28 cellular contexts compared by ENCODE assay signal in the genomic region with DNA sequence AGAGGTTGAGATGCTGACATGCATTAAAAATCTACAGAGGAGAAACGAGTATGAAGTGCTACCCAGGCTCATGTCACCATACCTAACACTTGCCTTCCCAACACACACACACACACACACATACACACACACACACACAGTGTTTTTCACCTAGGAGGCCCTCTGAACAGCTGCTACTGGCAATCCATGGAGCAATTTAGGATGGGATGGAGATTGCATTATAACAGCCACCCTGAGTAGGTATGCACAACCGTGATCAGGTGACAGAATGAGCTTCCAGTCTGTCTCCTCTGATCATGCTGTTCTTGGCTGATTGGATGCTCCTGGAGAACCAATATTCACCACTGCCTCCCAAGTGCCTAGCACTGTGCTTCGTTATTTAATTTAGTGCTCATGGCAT.
"Had no signal": no experiment of that assay in that cellular context is flagged by ENCODE, and none has a peak within 500 bp of the region (broad histone marks: within the 10 kb centered on the region; RNA-seq: fewer than 3 reads in every experiment).

No MANE protein-coding gene starts in this region.

- H3K27me3 Mint-ChIP-seq: activated CD4-positive, alpha-beta memory T cell treated with anti-CD3 and anti-CD28 coated beads, Interleukin-2, amount 10 ng/mL, durations not matched to agents 7 days and 5 days; activated CD4-positive, alpha-beta T cell treated with anti-CD3 and anti-CD28 coated beads, Interleukin-2, amount 10 ng/mL, durations not matched to agents 7 days and 5 days; activated naive CD4-positive, alpha-beta T cell treated with anti-CD3 and anti-CD28 coated beads, Interleukin-2, amount 10 ng/mL, durations not matched to agents 7 days and 5 days; activated naive CD8-positive, alpha-beta T cell treated with anti-CD3 and anti-CD28 coated beads, Interleukin-2, amount 10 ng/mL, durations not matched to agents 7 days and 5 days; activated T-cell treated with anti-CD3 and anti-CD28 coated beads, Interleukin-2, amount 50 U/mL, for 24 hours; central memory CD8-positive, alpha-beta T cell; dendritic cell treated with granulocyte-macrophage colony-stimulating factor and Interleukin-4, amounts not matched to agents 40 ng/mL and 50 ng/mL, for 4 days had no signal

- H3K4me3 ChIP-seq: ascending aorta, coronary artery, dorsolateral prefrontal cortex had no signal

- H3K4me3 Mint-ChIP-seq: activated CD4-positive, alpha-beta memory T cell treated with anti-CD3 and anti-CD28 coated beads, Interleukin-2, amount 10 ng/mL, durations not matched to agents 7 days and 5 days; activated CD4-positive, alpha-beta T cell treated with anti-CD3 and anti-CD28 coated beads, Interleukin-2, amount 10 ng/mL, durations not matched to agents 7 days and 5 days; activated naive CD4-positive, alpha-beta T cell treated with anti-CD3 and anti-CD28 coated beads, Interleukin-2, amount 10 ng/mL, durations not matched to agents 7 days and 5 days; activated naive CD8-positive, alpha-beta T cell treated with anti-CD3 and anti-CD28 coated beads, Interleukin-2, amount 10 ng/mL, durations not matched to agents 7 days and 5 days; activated T-cell treated with anti-CD3 and anti-CD28 coated beads, Interleukin-2, amount 50 U/mL, for 24 hours; activated T-cell treated with anti-CD3 and anti-CD28 coated beads, Interleukin-2, amount 50 U/mL, for 72 hours; central memory CD8-positive, alpha-beta T cell; dendritic cell treated with granulocyte-macrophage colony-stimulating factor and Interleukin-4, amounts not matched to agents 40 ng/mL and 50 ng/mL, for 4 days; endodermal cell; WTC11 had no signal

- H3K4me1 Mint-ChIP-seq: activated CD4-positive, alpha-beta memory T cell treated with anti-CD3 and anti-CD28 coated beads, Interleukin-2, amount 10 ng/mL, durations not matched to agents 7 days and 5 days; activated CD4-positive, alpha-beta T cell treated with anti-CD3 and anti-CD28 coated beads, Interleukin-2, amount 10 ng/mL, durations not matched to agents 7 days and 5 days; activated naive CD4-positive, alpha-beta T cell treated with anti-CD3 and anti-CD28 coated beads, Interleukin-2, amount 10 ng/mL, durations not matched to agents 7 days and 5 days; activated naive CD8-positive, alpha-beta T cell treated with anti-CD3 and anti-CD28 coated beads, Interleukin-2, amount 10 ng/mL, durations not matched to agents 7 days and 5 days; central memory CD8-positive, alpha-beta T cell; WTC11 had no signal

- DNase-seq: activated CD4-positive, alpha-beta memory T cell treated with anti-CD3 and anti-CD28 coated beads, Interleukin-2, amount 10 ng/mL, durations not matched to agents 7 days and 5 days; activated CD4-positive, alpha-beta T cell treated with anti-CD3 and anti-CD28 coated beads for 1 hour; activated CD4-positive, alpha-beta T cell treated with anti-CD3 and anti-CD28 coated beads for 4 hours; activated CD4-positive, alpha-beta T cell treated with anti-CD3 and anti-CD28 coated beads, Interleukin-2, amount 10 ng/mL, durations not matched to agents 7 days and 5 days; activated CD4-positive, alpha-beta T cell treated with anti-CD3 and anti-CD28 coated beads, Interleukin-2, amount 50 U/mL, for 4 hours; activated CD8-positive, alpha-beta memory T cell treated with anti-CD3 and anti-CD28 coated beads, Interleukin-2, amount 50 U/mL, for 48 hours; activated gamma-delta T cell; activated naive CD4-positive, alpha-beta T cell; activated naive CD4-positive, alpha-beta T cell treated with anti-CD3 and anti-CD28 coated beads, Interleukin-2, amount 10 ng/mL, durations not matched to agents 7 days and 5 days; activated naive CD8-positive, alpha-beta T cell treated with anti-CD3 and anti-CD28 coated beads, Interleukin-2, amount 10 ng/mL, durations not matched to agents 7 days and 5 days; activated T-cell treated with anti-CD3 and anti-CD28 coated beads for 4 hours; activated T-cell treated with anti-CD3 and anti-CD28 coated beads, Interleukin-2, amount 50 U/mL, for 24 hours; activated T-cell treated with anti-CD3 and anti-CD28 coated beads, Interleukin-2, amount 50 U/mL, for 72 hours; brain microvascular endothelial cell; effector memory CD4-positive, alpha-beta T cell; endodermal cell; foreskin fibroblast; head of caudate nucleus; T-helper 2 cell had no signal

- H3K27me3 ChIP-seq: ascending aorta, brain microvascular endothelial cell had no signal

- H3K36me3 ChIP-seq: ascending aorta, brain microvascular endothelial cell had no signal

- H3K27ac ChIP-seq: ascending aorta, brain microvascular endothelial cell, coronary artery, dorsolateral prefrontal cortex, VCaP had no signal

- H3K4me1 ChIP-seq: ascending aorta had no signal

- H3K9me3 Mint-ChIP-seq: activated CD4-positive, alpha-beta memory T cell treated with anti-CD3 and anti-CD28 coated beads, Interleukin-2, amount 10 ng/mL, durations not matched to agents 7 days and 5 days; activated CD4-positive, alpha-beta T cell treated with anti-CD3 and anti-CD28 coated beads, Interleukin-2, amount 10 ng/mL, durations not matched to agents 7 days and 5 days; activated naive CD8-positive, alpha-beta T cell treated with anti-CD3 and anti-CD28 coated beads, Interleukin-2, amount 10 ng/mL, durations not matched to agents 7 days and 5 days; activated T-cell treated with anti-CD3 and anti-CD28 coated beads, Interleukin-2, amount 50 U/mL, for 24 hours; dendritic cell treated with granulocyte-macrophage colony-stimulating factor and Interleukin-4, amounts not matched to agents 40 ng/mL and 50 ng/mL, for 4 days; endodermal cell had no signal

- ATAC-seq: activated naive CD4-positive, alpha-beta T cell treated with anti-CD3 and anti-CD28 coated beads, Interleukin-2, amount 50 U/mL, for 72 hours; activated T-cell treated with anti-CD3 and anti-CD28 coated beads, Interleukin-2, amount 50 U/mL, for 72 hours; esophagus mucosa; WTC11 had no signal

- H3K9me3 ChIP-seq: ascending aorta had no signal

- H3K36me3 Mint-ChIP-seq: activated naive CD4-positive, alpha-beta T cell treated with anti-CD3 and anti-CD28 coated beads, Interleukin-2, amount 10 ng/mL, durations not matched to agents 7 days and 5 days; activated naive CD4-positive, alpha-beta T cell treated with anti-CD3 and anti-CD28 coated beads, Interleukin-2, amount 50 U/mL, for 72 hours; activated naive CD8-positive, alpha-beta T cell treated with anti-CD3 and anti-CD28 coated beads, Interleukin-2, amount 10 ng/mL, durations not matched to agents 7 days and 5 days; WTC11 had no signal

- H3K27ac Mint-ChIP-seq: activated CD4-positive, alpha-beta memory T cell treated with anti-CD3 and anti-CD28 coated beads, Interleukin-2, amount 10 ng/mL, durations not matched to agents 7 days and 5 days; activated CD4-positive, alpha-beta T cell treated with anti-CD3 and anti-CD28 coated beads, Interleukin-2, amount 10 ng/mL, durations not matched to agents 7 days and 5 days; activated naive CD4-positive, alpha-beta T cell treated with anti-CD3 and anti-CD28 coated beads, Interleukin-2, amount 10 ng/mL, durations not matched to agents 7 days and 5 days; activated naive CD4-positive, alpha-beta T cell treated with anti-CD3 and anti-CD28 coated beads, Interleukin-2, amount 50 U/mL, for 72 hours; activated naive CD8-positive, alpha-beta T cell treated with anti-CD3 and anti-CD28 coated beads, Interleukin-2, amount 10 ng/mL, durations not matched to agents 7 days and 5 days; activated T-cell treated with anti-CD3 and anti-CD28 coated beads, Interleukin-2, amount 50 U/mL, for 24 hours; activated T-cell treated with anti-CD3 and anti-CD28 coated beads, Interleukin-2, amount 50 U/mL, for 72 hours; dendritic cell treated with granulocyte-macrophage colony-stimulating factor and Interleukin-4, amounts not matched to agents 40 ng/mL and 50 ng/mL, for 4 days; endodermal cell; WTC11 had no signal
